1 cellular context compared by ENCODE assay signal in the genomic region with DNA sequence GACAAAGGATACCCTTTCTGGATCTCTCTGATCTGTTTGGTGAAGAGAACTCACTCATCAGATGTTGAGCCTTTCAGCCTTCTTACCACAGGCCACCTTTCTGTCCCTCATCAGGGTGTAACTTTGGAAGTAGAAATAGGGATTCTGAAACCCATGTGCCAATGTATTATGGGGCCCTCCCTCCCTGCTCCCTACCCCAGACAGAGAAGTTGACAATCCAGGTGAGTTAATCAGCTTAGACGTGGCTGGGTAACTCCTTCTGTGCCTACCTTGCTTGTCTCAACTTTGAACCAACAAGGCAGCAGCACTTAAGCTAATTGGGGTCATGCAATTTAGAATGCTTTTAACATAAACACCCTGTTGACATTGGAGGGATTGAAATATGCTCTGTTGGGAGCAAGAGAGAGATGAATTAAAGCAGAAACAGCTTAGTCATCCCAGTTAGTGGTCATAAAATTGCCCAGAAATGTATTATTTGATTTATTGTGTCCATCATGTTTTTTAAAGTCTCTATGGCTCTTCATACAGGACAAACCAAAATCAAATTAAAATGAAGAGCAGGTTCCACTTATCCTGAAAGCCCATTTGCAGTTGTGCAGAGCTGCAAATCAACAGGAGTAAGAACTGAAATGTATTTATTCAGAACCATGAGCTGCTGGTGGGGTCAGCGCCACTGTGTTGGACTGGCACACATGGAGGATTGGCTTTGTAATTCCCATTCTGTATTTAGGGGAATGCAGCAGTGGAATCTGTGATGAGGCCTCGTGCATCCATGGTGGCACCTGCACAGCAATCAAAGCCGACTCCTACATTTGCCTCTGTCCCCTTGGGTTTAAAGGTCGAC.
TF ChIP-seq lines count a peak whose summit lies in the region.

No MANE protein-coding gene starts in this region.

TF ChIP-seq in HEK293, 187 proteins besides CTCF, POLR2A, EP300 and RAD21 (continued from another document):
- TF ChIP-seq IKZF3 (tag by site-specific recombination; IDR thresholded peaks at IDR 0.05) = peak; percentile 61; the same call in 1 of the 2 replicates
- TF ChIP-seq ZSCAN23 (tag by site-specific recombination; IDR thresholded peaks at IDR 0.05) = no peak
- peak; percentile 73 for TF ChIP-seq PRDM6 (tag by site-specific recombination; IDR thresholded peaks at IDR 0.05)
- TF ChIP-seq KLF8 (tag by site-specific recombination; IDR thresholded peaks at IDR 0.05) = peak; percentile 25; the same call in 1 of the 2 replicates
- no peak for TF ChIP-seq KLF9 (tag by site-specific recombination; IDR thresholded peaks at IDR 0.05; ENCODE audit: low read depth)
- TF ChIP-seq, protein P1, sequence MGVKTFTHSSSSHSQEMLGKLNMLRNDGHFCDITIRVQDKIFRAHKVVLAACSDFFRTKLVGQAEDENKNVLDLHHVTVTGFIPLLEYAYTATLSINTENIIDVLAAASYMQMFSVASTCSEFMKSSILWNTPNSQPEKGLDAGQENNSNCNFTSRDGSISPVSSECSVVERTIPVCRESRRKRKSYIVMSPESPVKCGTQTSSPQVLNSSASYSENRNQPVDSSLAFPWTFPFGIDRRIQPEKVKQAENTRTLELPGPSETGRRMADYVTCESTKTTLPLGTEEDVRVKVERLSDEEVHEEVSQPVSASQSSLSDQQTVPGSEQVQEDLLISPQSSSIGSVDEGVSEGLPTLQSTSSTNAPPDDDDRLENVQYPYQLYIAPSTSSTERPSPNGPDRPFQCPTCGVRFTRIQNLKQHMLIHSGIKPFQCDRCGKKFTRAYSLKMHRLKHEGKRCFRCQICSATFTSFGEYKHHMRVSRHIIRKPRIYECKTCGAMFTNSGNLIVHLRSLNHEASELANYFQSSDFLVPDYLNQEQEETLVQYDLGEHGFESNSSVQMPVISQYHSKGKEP (tag by site-specific recombination; IDR thresholded peaks at IDR 0.05) = peak; percentile 57
- peak; percentile 90 for TF ChIP-seq WT1 (tag by site-specific recombination; IDR thresholded peaks at IDR 0.05)
- peak; percentile 48; the same call in 1 of the 2 replicates for TF ChIP-seq ZEB2 (tag by site-specific recombination; IDR thresholded peaks at IDR 0.05)
- TF ChIP-seq, protein P2, sequence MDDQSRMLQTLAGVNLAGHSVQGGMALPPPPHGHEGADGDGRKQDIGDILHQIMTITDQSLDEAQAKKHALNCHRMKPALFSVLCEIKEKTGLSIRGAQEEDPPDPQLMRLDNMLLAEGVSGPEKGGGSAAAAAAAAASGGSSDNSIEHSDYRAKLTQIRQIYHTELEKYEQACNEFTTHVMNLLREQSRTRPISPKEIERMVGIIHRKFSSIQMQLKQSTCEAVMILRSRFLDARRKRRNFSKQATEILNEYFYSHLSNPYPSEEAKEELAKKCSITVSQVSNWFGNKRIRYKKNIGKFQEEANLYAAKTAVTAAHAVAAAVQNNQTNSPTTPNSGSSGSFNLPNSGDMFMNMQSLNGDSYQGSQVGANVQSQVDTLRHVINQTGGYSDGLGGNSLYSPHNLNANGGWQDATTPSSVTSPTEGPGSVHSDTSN (CRISPR knock-in tag; IDR thresholded peaks at IDR 0.05) = no peak
- 0 out of 2 replicates have a peak, but pooled peaks have one; percentile 16 for TF ChIP-seq SP7 (tag by site-specific recombination; IDR thresholded peaks at IDR 0.05)
- 0 out of 2 replicates have a peak, but pooled peaks have one; percentile 7 for TF ChIP-seq ZNF596 (tag by site-specific recombination; IDR thresholded peaks at IDR 0.05)
- no peak for TF ChIP-seq ZNF175 (tag by site-specific recombination; IDR thresholded peaks at IDR 0.05)
